In genomic region chr12:101021911-101022388, GRCh38 we compare ENCODE assay signal across 14 cellular contexts.
DNase-seq lines count a peak whose midpoint lies in the region; ATAC-seq, FAIRE-seq and TF ChIP-seq lines count a peak whose summit lies in the region.
"Had no signal": no experiment of that assay in that cellular context is flagged by ENCODE, and none has a peak within 500 bp of the region (broad histone marks: within the 10 kb centered on the region; RNA-seq: fewer than 3 reads in every experiment).

No MANE protein-coding gene starts in this region.

- peaks cover 53% of the 10 kb centered on the region for H3K4me1 Mint-ChIP-seq in astrocyte (ENCODE audit: low read depth, unreplicated experiment)

- peak; percentile 76 for FAIRE-seq in astrocyte (lab: Jason Lieb, UNC)
- FAIRE-seq in keratinocyte (lab: Jason Lieb, UNC): peak; percentile 89
- FAIRE-seq: GM18507 had no signal

- H3K9me3 Mint-ChIP-seq in astrocyte (ENCODE audit: unreplicated experiment): peaks cover 7% of the 10 kb centered on the region

- H3K4me3 ChIP-seq in astrocyte (ENCODE audit: insufficient read depth, low read depth, low read length): no peak overlapping the region
- no peak overlapping the region for H3K4me3 ChIP-seq in keratinocyte (ENCODE audit: control insufficient read depth in 2 of 3, extremely low read depth in 1 of 3, insufficient read depth in 2 of 3, low read depth in 1 of 3, low read length in 3 of 3)
- H3K4me3 ChIP-seq: lower lobe of right lung, stomach had no signal

- ATAC-seq in left lobe of liver: no peak
- no peak for ATAC-seq in GM21447 (IDR thresholded peaks at IDR 0.05; ENCODE audit: unreplicated experiment)
- ATAC-seq: activated T-cell treated with anti-CD3 and anti-CD28 coated beads, Interleukin-2, amount 50 U/mL, for 72 hours had no signal

- H3K36me3 ChIP-seq in astrocyte (ENCODE audit: insufficient read depth, low read length) (no peaks in the 10 kb centered on the region), keratinocyte (ENCODE audit: control insufficient read depth in 2 of 2, extremely low read depth in 1 of 2, insufficient read depth in 2 of 2, low read length in 2 of 2) (no peaks in the 10 kb centered on the region)
- H3K36me3 ChIP-seq: lower lobe of right lung, stomach had no signal

- DNase-seq in ACHN: peak; percentile 91
- peak; percentile 44 for DNase-seq in HPDE6-E6E7 (ENCODE audit: extremely low spot score)
- DNase-seq in astrocyte (ENCODE audit: low read depth): peak; percentile 97
- DNase-seq in keratinocyte (ENCODE audit: low read depth, low spot score): peak; percentile 56
- DNase-seq in stimulated activated CD4-positive, alpha-beta T cell treated with anti-CD3 and anti-CD28 coated beads, Interleukin-2, amount 100 ng/mL, for 48 hours: no peak
- no peak for DNase-seq in left lobe of liver (ENCODE audit: low spot score)
- no peak for DNase-seq in COR-L47 (lab: John Stamatoyannopoulos, UW)
- DNase-seq: activated T-cell treated with anti-CD3 and anti-CD28 coated beads, Interleukin-2, amount 50 U/mL, for 72 hours; CD4-positive, alpha-beta T cell; lower lobe of right lung; stomach; T-helper 9 cell had no signal

- H3K4me3 Mint-ChIP-seq in astrocyte (ENCODE audit: unreplicated experiment): no peak overlapping the region
- H3K4me3 Mint-ChIP-seq: activated T-cell treated with anti-CD3 and anti-CD28 coated beads, Interleukin-2, amount 50 U/mL, for 72 hours; CD4-positive, alpha-beta T cell had no signal

- H3K27ac ChIP-seq in astrocyte (ENCODE audit: low read depth, low read length): peak overlapping the region; percentile 87
- H3K27ac ChIP-seq in keratinocyte (ENCODE audit: control insufficient read depth, insufficient read depth, low read length): peak overlapping the region; percentile 70
- H3K27ac ChIP-seq: lower lobe of right lung, stomach had no signal

- H3K4me1 ChIP-seq in astrocyte (ENCODE audit: insufficient read depth, low read length) (peaks cover 37% of the 10 kb centered on the region), keratinocyte (ENCODE audit: control insufficient read depth, extremely low read depth, insufficient read depth, low read length) (peaks cover 50% of the 10 kb centered on the region)
- H3K4me1 ChIP-seq: lower lobe of right lung, stomach had no signal

- no peaks in the 10 kb centered on the region for H3K9me1 ChIP-seq in keratinocyte (ENCODE audit: control insufficient read depth, extremely low read depth, insufficient read depth, low read length)

- H3K9ac ChIP-seq in astrocyte (ENCODE audit: low read length) (peak overlapping the region; percentile 54), keratinocyte (ENCODE audit: control insufficient read depth, extremely low read depth, insufficient read depth, low read length) (no peak overlapping the region)

- no peaks in the 10 kb centered on the region for H4K20me1 ChIP-seq in astrocyte (ENCODE audit: insufficient read depth, low read length)
- H4K20me1 ChIP-seq in keratinocyte (ENCODE audit: control insufficient read depth, extremely low read depth, insufficient read depth, low read length): no peaks in the 10 kb centered on the region

- peak overlapping the region; percentile 98 for H3K27ac Mint-ChIP-seq in astrocyte (ENCODE audit: unreplicated experiment)
- H3K27ac Mint-ChIP-seq: activated T-cell treated with anti-CD3 and anti-CD28 coated beads, Interleukin-2, amount 50 U/mL, for 72 hours; CD4-positive, alpha-beta T cell had no signal

- H3K27me3 ChIP-seq in astrocyte (ENCODE audit: insufficient read depth, low read length) (no peaks in the 10 kb centered on the region), keratinocyte (ENCODE audit: control insufficient read depth, extremely low read depth, insufficient read depth, low read length) (no peaks in the 10 kb centered on the region)
- H3K27me3 ChIP-seq: stomach had no signal

- dilution Hi-C loops in keratinocyte (cut with MboI; ENCODE audit: extremely low pct_ligation_motif_present, low sequenced_read_pairs): no loop called here

- H3K9me3 ChIP-seq in astrocyte (ENCODE audit: insufficient read depth, low read depth, low read length) (peaks cover 4% of the 10 kb centered on the region), keratinocyte (ENCODE audit: control insufficient read depth, low read depth, low read length) (peaks cover 1% of the 10 kb centered on the region)
- H3K9me3 ChIP-seq: lower lobe of right lung had no signal

- H2AFZ ChIP-seq in astrocyte (ENCODE audit: low read depth, low read length) (no peak overlapping the region), keratinocyte (ENCODE audit: control insufficient read depth, low read length) (peak overlapping the region; percentile 40)

- H3K79me2 ChIP-seq in astrocyte (ENCODE audit: insufficient read depth, low read length) (no peaks in the 10 kb centered on the region), keratinocyte (ENCODE audit: control insufficient read depth, insufficient read depth, low read length) (no peaks in the 10 kb centered on the region)

- peaks cover 11% of the 10 kb centered on the region for H3K36me3 Mint-ChIP-seq in astrocyte (ENCODE audit: low read depth, unreplicated experiment)

- in situ Hi-C loops in ACHN (cut with HindIII; ENCODE audit: low pct_ligation_motif_present, low pct_unique_long_range_greater_than_20kb, low sequenced_read_pairs): no loop called here

- H3K27me3 Mint-ChIP-seq in astrocyte (ENCODE audit: low read depth, unreplicated experiment): no peaks in the 10 kb centered on the region
- H3K27me3 Mint-ChIP-seq: CD4-positive, alpha-beta T cell had no signal

- TF ChIP-seq CTCF in astrocyte (IDR thresholded peaks at IDR 0.05; ENCODE audit: insufficient read depth, low read depth, low read length) (no peak), keratinocyte (optimal IDR thresholded peaks at IDR 0.05 in 1 of 3, IDR thresholded peaks at IDR 0.05 in 1 of 3, conservative IDR thresholded peaks at IDR 0.05 in 1 of 3; ENCODE audit: extremely low read depth in 1 of 3, insufficient read depth in 2 of 3, low read length in 3 of 3) (no peak)

- peak overlapping the region; percentile 60 for H3K4me2 ChIP-seq in astrocyte (ENCODE audit: low read length)
- peak overlapping the region; percentile 46 for H3K4me2 ChIP-seq in keratinocyte (ENCODE audit: control insufficient read depth, extremely low read depth, insufficient read depth, low read depth, low read length)

Comparison
In these comparisons a context has a peak if more than half of its experiments do, and no peak if none do; other contexts are left out.
1. DNase-seq: peak in ACHN (single experiment), HPDE6-E6E7 (single experiment), astrocyte (single experiment) and keratinocyte (single experiment); none in stimulated activated CD4-positive, alpha-beta T cell treated with anti-CD3 and anti-CD28 coated beads, Interleukin-2, amount 100 ng/mL, for 48 hours (0 of 2), left lobe of liver (single experiment) and COR-L47 (single experiment).